Comparison of ENCODE assay signal across 15 cellular contexts in the genomic region with DNA sequence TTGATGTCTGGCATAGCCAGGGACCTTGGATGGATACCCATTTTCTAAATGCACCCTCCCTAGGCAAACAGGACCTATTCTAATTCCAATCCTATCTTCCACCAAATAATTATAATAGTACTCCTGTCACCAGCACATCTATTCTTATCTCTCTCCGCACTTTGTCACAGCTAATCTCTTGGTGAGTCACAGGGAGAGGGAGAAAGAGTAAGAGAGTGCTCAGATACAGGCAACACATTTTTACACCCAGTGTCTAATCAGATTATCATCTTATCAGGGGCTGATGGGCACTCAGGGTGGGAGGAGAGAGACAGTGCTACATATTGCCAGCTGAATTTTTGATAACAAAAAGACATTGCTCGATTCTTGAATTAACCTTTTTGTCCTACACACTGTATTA.
"Had no signal": no experiment of that assay in that cellular context is flagged by ENCODE, and none has a peak within 500 bp of the region (broad histone marks: within the 10 kb centered on the region; RNA-seq: fewer than 3 reads in every experiment).

No MANE protein-coding gene starts in this region.

- H3K36me3 ChIP-seq: ascending aorta, neutrophil, upper lobe of left lung had no signal

- H3K4me3 ChIP-seq: ascending aorta, mucosa of descending colon, upper lobe of left lung had no signal

- ATAC-seq: activated CD4-positive, alpha-beta T cell treated with anti-CD3 and anti-CD28 coated beads for 36 hours; activated T-cell treated with anti-CD3 and anti-CD28 coated beads, Interleukin-2, amount 50 U/mL, for 72 hours; foreskin keratinocyte; left colon; mucosa of descending colon; naive thymus-derived CD8-positive, alpha-beta T cell; sciatic nerve had no signal

- H3K27me3 ChIP-seq: ascending aorta, foreskin keratinocyte, neutrophil, upper lobe of left lung had no signal

- DNase-seq: activated CD4-positive, alpha-beta memory T cell treated with anti-CD3 and anti-CD28 coated beads, Interleukin-2, amount 10 ng/mL, durations not matched to agents 7 days and 5 days; activated CD4-positive, alpha-beta T cell treated with anti-CD3 and anti-CD28 coated beads for 36 hours; activated naive CD8-positive, alpha-beta T cell treated with anti-CD3 and anti-CD28 coated beads, Interleukin-2, amount 10 ng/mL, durations not matched to agents 7 days and 5 days; activated T-cell treated with anti-CD3 and anti-CD28 coated beads, Interleukin-2, amount 50 U/mL, for 72 hours; foreskin keratinocyte; immature natural killer cell; left colon; mucosa of descending colon; naive thymus-derived CD8-positive, alpha-beta T cell; stimulated activated naive CD4-positive, alpha-beta T cell treated with Interleukin-2 at 50 U/mL for 16 hours; upper lobe of left lung had no signal

- H3K9me3 ChIP-seq: ascending aorta, mucosa of descending colon, neutrophil, upper lobe of left lung had no signal

- H3K4me1 ChIP-seq: ascending aorta, foreskin keratinocyte, upper lobe of left lung had no signal

- H3K27ac ChIP-seq: ascending aorta, foreskin keratinocyte, neutrophil, upper lobe of left lung, VCaP had no signal
